ENCODE assay signal across 7 cellular contexts in the genomic region with DNA sequence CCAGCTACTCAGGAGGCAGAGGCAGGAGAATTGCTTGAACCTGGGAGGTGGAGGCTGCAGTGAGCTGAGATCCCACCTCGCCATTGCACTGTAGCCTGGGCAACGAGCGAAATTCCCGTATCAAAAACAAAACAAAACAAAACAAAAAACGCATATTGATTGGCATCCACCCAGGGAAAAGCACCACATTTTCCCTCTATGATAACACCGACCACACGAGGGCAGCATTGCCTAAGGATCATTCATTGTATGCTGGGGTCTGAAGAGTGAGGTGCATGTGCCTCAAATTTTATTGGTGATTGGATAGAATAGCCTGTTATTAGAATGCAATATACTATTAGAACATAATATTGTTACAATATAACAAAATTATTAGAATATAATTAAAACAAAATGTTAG.
DNase-seq lines count a peak whose midpoint lies in the region; ATAC-seq and TF ChIP-seq lines count a peak whose summit lies in the region.

No MANE protein-coding gene starts in this region.

- H3K36me3 ChIP-seq in OCI-LY1 (ENCODE audit: insufficient read depth, low read length), result peaks cover 15% of the 10 kb centered on the region; the same call in 1 of the 2 replicates

- H3K27ac ChIP-seq in OCI-LY1 (ENCODE audit: low read depth, low read length, poor library complexity, severe bottlenecking), result no peak overlapping the region

- H3K4me1 ChIP-seq in OCI-LY1 (ENCODE audit: insufficient read depth, low read length, severe bottlenecking), result peaks cover 5% of the 10 kb centered on the region

- no peak overlapping the region for H3K4me3 Mint-ChIP-seq in endothelial cell (ENCODE audit: unreplicated experiment)

- no peak overlapping the region for H2AFZ ChIP-seq in OCI-LY1 (ENCODE audit: low read length)

- peaks cover 23% of the 10 kb centered on the region for H3K36me3 Mint-ChIP-seq in endothelial cell (ENCODE audit: low read depth, unreplicated experiment)

- H3K4me1 Mint-ChIP-seq in endothelial cell (ENCODE audit: unreplicated experiment), result peaks cover 38% of the 10 kb centered on the region

- H4K20me1 ChIP-seq in OCI-LY1 (ENCODE audit: insufficient read depth, low read length), result no peaks in the 10 kb centered on the region

- no peak overlapping the region for H3K4me2 ChIP-seq in OCI-LY1 (ENCODE audit: low read length)

- no peaks in the 10 kb centered on the region for H3K79me2 ChIP-seq in OCI-LY1 (ENCODE audit: insufficient read depth, low read length)

- DNase-seq in endothelial cell (ENCODE audit: low spot score) (peak; percentile 58), NCI-H774 (lab: John Stamatoyannopoulos, UW) (no peak), AG08396 (ENCODE audit: low spot score) (no peak), SW 1271 (lab: John Stamatoyannopoulos, UW) (no peak)
- peak; percentile 58 for DNase-seq in stimulated activated CD4-positive, alpha-beta T cell treated with anti-CD3 and anti-CD28 coated beads, Interleukin-4, amount 100 ng/mL, for 24 hours

- H3K9me3 ChIP-seq in OCI-LY1 (ENCODE audit: low read length), result no peaks in the 10 kb centered on the region

- no peaks in the 10 kb centered on the region for H3K9me3 Mint-ChIP-seq in endothelial cell (ENCODE audit: unreplicated experiment)

- no peaks in the 10 kb centered on the region for H3K9me2 ChIP-seq in OCI-LY1 (ENCODE audit: low read depth, low read length)

- no peaks in the 10 kb centered on the region for H3F3A ChIP-seq in OCI-LY1 (ENCODE audit: insufficient read depth, low read length)

- peaks cover 3% of the 10 kb centered on the region for H3K27me3 Mint-ChIP-seq in endothelial cell (ENCODE audit: unreplicated experiment)

- peak; percentile 59 for ATAC-seq in GM18498 (IDR thresholded peaks at IDR 0.05; ENCODE audit: unreplicated experiment)

- H3K27ac Mint-ChIP-seq in endothelial cell (ENCODE audit: unreplicated experiment), result peak overlapping the region; percentile 75

- H3K9ac ChIP-seq in OCI-LY1 (ENCODE audit: low read length), result no peak overlapping the region

- TF ChIP-seq CTCF in OCI-LY1 (IDR thresholded peaks at IDR 0.05; ENCODE audit: low read length) (peak; percentile 53), endothelial cell (IDR thresholded peaks at IDR 0.05; ENCODE audit: unreplicated experiment) (peak; percentile 43)

- H3K27me3 ChIP-seq in OCI-LY1 (ENCODE audit: insufficient read depth, low read length), result no peaks in the 10 kb centered on the region

- H3K4me3 ChIP-seq in OCI-LY1 (ENCODE audit: low read depth, low read length, poor library complexity, severe bottlenecking), result no peak overlapping the region

Comparison
In these comparisons a context has a peak if more than half of its experiments do, and no peak if none do; other contexts are left out.
1. DNase-seq: peak in endothelial cell (single experiment) and stimulated activated CD4-positive, alpha-beta T cell treated with anti-CD3 and anti-CD28 coated beads, Interleukin-4, amount 100 ng/mL, for 24 hours (single experiment); none in NCI-H774 (single experiment), AG08396 (single experiment) and SW 1271 (0 of 2).